In genomic region chr22:50525991-50526848, GRCh38 we compare ENCODE assay signal across 1 cellular context.
TF ChIP-seq lines count a peak whose summit lies in the region.

No MANE protein-coding gene starts in this region.

TF ChIP-seq in K562, 482 proteins besides CTCF, POLR2A, EP300 and RAD21 (continues in another document):
- no peak for TF ChIP-seq CREM (IDR thresholded peaks at IDR 0.05; ENCODE audit: low read depth)
- TF ChIP-seq TBL1XR1 (IDR thresholded peaks at IDR 0.05; ENCODE audit: low read length in 2 of 2), result no peak
- TF ChIP-seq PTTG1 (tag; IDR thresholded peaks at IDR 0.05; ENCODE audit: low read depth), result no peak
- TF ChIP-seq ZBTB17 (CRISPR knock-in tag; IDR thresholded peaks at IDR 0.05), result 0 out of 2 replicates have a peak, but pooled peaks have one; percentile 19
- TF ChIP-seq YY1 (IDR thresholded peaks at IDR 0.05; ENCODE audit: borderline replicate concordance in 1 of 3, control insufficient read depth in 1 of 3, extremely low read depth in 1 of 3, insufficient read depth in 3 of 3, insufficient read length in 1 of 3, insufficient replicate concordance in 2 of 3, low read depth in 1 of 3, low read length in 2 of 3), result peak in 2 of 3 experiments; percentile 35 to 39
- TF ChIP-seq CHD4 (IDR thresholded peaks at IDR 0.05; ENCODE audit: insufficient read depth, insufficient replicate concordance, low read depth, low read length, poor library complexity, severe bottlenecking), result no peak
- TF ChIP-seq ATF7 (IDR thresholded peaks at IDR 0.05), result no peak; the same call in 1 of the 2 replicates
- TF ChIP-seq ZSCAN29 (IDR thresholded peaks at IDR 0.05), result no peak
- no peak for TF ChIP-seq SMARCA5 (IDR thresholded peaks at IDR 0.05)
- TF ChIP-seq ARID1B (IDR thresholded peaks at IDR 0.05), result no peak
- TF ChIP-seq KAT2B (IDR thresholded peaks at IDR 0.05; ENCODE audit: low read depth, low read length), result no peak
- no peak for TF ChIP-seq NFIX (CRISPR knock-in tag; IDR thresholded peaks at IDR 0.05; ENCODE audit: low read depth)
- TF ChIP-seq RBM17 (IDR thresholded peaks at IDR 0.05; ENCODE audit: borderline replicate concordance, low read depth, low read length), result no peak
- no peak for TF ChIP-seq ZNF143 (CRISPR knock-in tag; IDR thresholded peaks at IDR 0.05)
- no peak for TF ChIP-seq BRD4 (IDR thresholded peaks at IDR 0.05)
- no peak; the same call in 1 of the 2 replicates for TF ChIP-seq ZNF589 (CRISPR knock-in tag; IDR thresholded peaks at IDR 0.05; ENCODE audit: low read depth)
- no peak for TF ChIP-seq RNF219 (CRISPR knock-in tag; IDR thresholded peaks at IDR 0.05)
- TF ChIP-seq ARID3B (CRISPR knock-in tag; IDR thresholded peaks at IDR 0.05; ENCODE audit: borderline replicate concordance), result no peak
- TF ChIP-seq COPS2 (conservative IDR thresholded peaks at IDR 0.05), result no peak
- TF ChIP-seq SMARCB1 (IDR thresholded peaks at IDR 0.05; ENCODE audit: insufficient read length, low read depth), result no peak
- TF ChIP-seq ZNF354B (CRISPR knock-in tag; IDR thresholded peaks at IDR 0.05), result no peak
- no peak for TF ChIP-seq ZNF764 (CRISPR knock-in tag; IDR thresholded peaks at IDR 0.05; ENCODE audit: low read depth)
- TF ChIP-seq DPF2 (IDR thresholded peaks at IDR 0.05), result 0 out of 2 replicates have a peak, but pooled peaks have one; percentile 32
- no peak for TF ChIP-seq ZNF282 (CRISPR knock-in tag; IDR thresholded peaks at IDR 0.05)
- TF ChIP-seq SMC3 (conservative IDR thresholded peaks at IDR 0.05; ENCODE audit: insufficient read depth, low read depth, low read length), result no peak
- no peak for TF ChIP-seq TSC22D4 (tag; IDR thresholded peaks at IDR 0.05)
- no peak for TF ChIP-seq TCF7 (IDR thresholded peaks at IDR 0.05; ENCODE audit: borderline replicate concordance)
- TF ChIP-seq, protein P1, sequence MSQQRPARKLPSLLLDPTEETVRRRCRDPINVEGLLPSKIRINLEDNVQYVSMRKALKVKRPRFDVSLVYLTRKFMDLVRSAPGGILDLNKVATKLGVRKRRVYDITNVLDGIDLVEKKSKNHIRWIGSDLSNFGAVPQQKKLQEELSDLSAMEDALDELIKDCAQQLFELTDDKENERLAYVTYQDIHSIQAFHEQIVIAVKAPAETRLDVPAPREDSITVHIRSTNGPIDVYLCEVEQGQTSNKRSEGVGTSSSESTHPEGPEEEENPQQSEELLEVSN (IDR thresholded peaks at IDR 0.05; ENCODE audit: borderline replicate concordance in 1 of 2, extremely low read depth in 1 of 2, insufficient read depth in 1 of 2, insufficient read length in 1 of 2, low read depth in 1 of 2, low read length in 1 of 2, poor library complexity in 1 of 2, severe bottlenecking in 1 of 2), result peak; percentile 70 to 79
- no peak for TF ChIP-seq ZNF384 (IDR thresholded peaks at IDR 0.05; ENCODE audit: low read depth, low read length)
- TF ChIP-seq, protein P2, sequence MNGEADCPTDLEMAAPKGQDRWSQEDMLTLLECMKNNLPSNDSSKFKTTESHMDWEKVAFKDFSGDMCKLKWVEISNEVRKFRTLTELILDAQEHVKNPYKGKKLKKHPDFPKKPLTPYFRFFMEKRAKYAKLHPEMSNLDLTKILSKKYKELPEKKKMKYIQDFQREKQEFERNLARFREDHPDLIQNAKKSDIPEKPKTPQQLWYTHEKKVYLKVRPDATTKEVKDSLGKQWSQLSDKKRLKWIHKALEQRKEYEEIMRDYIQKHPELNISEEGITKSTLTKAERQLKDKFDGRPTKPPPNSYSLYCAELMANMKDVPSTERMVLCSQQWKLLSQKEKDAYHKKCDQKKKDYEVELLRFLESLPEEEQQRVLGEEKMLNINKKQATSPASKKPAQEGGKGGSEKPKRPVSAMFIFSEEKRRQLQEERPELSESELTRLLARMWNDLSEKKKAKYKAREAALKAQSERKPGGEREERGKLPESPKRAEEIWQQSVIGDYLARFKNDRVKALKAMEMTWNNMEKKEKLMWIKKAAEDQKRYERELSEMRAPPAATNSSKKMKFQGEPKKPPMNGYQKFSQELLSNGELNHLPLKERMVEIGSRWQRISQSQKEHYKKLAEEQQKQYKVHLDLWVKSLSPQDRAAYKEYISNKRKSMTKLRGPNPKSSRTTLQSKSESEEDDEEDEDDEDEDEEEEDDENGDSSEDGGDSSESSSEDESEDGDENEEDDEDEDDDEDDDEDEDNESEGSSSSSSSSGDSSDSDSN (IDR thresholded peaks at IDR 0.05; ENCODE audit: borderline replicate concordance in 1 of 2, low read depth in 2 of 2, low read length in 2 of 2), result 0 out of 4 replicates have a peak, but pooled peaks of 1 of the 2 experiments have one; percentile 1
- TF ChIP-seq, protein P3, sequence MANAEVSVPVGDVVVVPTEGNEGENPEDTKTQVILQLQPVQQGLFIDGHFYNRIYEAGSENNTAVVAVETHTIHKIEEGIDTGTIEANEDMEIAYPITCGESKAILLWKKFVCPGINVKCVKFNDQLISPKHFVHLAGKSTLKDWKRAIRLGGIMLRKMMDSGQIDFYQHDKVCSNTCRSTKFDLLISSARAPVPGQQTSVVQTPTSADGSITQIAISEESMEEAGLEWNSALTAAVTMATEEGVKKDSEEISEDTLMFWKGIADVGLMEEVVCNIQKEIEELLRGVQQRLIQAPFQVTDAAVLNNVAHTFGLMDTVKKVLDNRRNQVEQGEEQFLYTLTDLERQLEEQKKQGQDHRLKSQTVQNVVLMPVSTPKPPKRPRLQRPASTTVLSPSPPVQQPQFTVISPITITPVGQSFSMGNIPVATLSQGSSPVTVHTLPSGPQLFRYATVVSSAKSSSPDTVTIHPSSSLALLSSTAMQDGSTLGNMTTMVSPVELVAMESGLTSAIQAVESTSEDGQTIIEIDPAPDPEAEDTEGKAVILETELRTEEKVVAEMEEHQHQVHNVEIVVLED (CRISPR knock-in tag; IDR thresholded peaks at IDR 0.05), result no peak
- no peak for TF ChIP-seq TEAD2 (tag; IDR thresholded peaks at IDR 0.05)
- no peak for TF ChIP-seq GABPB2 (CRISPR knock-in tag; conservative IDR thresholded peaks at IDR 0.05)
- no peak for TF ChIP-seq ZNF134 (CRISPR knock-in tag; conservative IDR thresholded peaks at IDR 0.05)
- no peak for TF ChIP-seq ETV6 (IDR thresholded peaks at IDR 0.05; ENCODE audit: borderline replicate concordance in 1 of 2, low read depth in 2 of 2, low read length in 1 of 2)
- no peak for TF ChIP-seq ETV6 (CRISPR knock-in tag; IDR thresholded peaks at IDR 0.05; ENCODE audit: borderline replicate concordance)
- TF ChIP-seq ZNF197 (CRISPR knock-in tag; IDR thresholded peaks at IDR 0.05; ENCODE audit: low read depth), result no peak
- TF ChIP-seq SRSF9 (IDR thresholded peaks at IDR 0.05; ENCODE audit: borderline replicate concordance, low read depth, low read length), result no peak
- TF ChIP-seq THAP7 (CRISPR knock-in tag; IDR thresholded peaks at IDR 0.05), result 0 out of 2 replicates have a peak, but pooled peaks have one; percentile 43
- TF ChIP-seq, protein P4, sequence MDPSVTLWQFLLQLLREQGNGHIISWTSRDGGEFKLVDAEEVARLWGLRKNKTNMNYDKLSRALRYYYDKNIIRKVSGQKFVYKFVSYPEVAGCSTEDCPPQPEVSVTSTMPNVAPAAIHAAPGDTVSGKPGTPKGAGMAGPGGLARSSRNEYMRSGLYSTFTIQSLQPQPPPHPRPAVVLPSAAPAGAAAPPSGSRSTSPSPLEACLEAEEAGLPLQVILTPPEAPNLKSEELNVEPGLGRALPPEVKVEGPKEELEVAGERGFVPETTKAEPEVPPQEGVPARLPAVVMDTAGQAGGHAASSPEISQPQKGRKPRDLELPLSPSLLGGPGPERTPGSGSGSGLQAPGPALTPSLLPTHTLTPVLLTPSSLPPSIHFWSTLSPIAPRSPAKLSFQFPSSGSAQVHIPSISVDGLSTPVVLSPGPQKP (CRISPR knock-in tag; IDR thresholded peaks at IDR 0.05), result no peak
- TF ChIP-seq, protein P5, sequence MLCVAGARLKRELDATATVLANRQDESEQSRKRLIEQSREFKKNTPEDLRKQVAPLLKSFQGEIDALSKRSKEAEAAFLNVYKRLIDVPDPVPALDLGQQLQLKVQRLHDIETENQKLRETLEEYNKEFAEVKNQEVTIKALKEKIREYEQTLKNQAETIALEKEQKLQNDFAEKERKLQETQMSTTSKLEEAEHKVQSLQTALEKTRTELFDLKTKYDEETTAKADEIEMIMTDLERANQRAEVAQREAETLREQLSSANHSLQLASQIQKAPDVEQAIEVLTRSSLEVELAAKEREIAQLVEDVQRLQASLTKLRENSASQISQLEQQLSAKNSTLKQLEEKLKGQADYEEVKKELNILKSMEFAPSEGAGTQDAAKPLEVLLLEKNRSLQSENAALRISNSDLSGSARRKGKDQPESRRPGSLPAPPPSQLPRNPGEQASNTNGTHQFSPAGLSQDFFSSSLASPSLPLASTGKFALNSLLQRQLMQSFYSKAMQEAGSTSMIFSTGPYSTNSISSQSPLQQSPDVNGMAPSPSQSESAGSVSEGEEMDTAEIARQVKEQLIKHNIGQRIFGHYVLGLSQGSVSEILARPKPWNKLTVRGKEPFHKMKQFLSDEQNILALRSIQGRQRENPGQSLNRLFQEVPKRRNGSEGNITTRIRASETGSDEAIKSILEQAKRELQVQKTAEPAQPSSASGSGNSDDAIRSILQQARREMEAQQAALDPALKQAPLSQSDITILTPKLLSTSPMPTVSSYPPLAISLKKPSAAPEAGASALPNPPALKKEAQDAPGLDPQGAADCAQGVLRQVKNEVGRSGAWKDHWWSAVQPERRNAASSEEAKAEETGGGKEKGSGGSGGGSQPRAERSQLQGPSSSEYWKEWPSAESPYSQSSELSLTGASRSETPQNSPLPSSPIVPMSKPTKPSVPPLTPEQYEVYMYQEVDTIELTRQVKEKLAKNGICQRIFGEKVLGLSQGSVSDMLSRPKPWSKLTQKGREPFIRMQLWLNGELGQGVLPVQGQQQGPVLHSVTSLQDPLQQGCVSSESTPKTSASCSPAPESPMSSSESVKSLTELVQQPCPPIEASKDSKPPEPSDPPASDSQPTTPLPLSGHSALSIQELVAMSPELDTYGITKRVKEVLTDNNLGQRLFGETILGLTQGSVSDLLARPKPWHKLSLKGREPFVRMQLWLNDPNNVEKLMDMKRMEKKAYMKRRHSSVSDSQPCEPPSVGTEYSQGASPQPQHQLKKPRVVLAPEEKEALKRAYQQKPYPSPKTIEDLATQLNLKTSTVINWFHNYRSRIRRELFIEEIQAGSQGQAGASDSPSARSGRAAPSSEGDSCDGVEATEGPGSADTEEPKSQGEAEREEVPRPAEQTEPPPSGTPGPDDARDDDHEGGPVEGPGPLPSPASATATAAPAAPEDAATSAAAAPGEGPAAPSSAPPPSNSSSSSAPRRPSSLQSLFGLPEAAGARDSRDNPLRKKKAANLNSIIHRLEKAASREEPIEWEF (CRISPR knock-in tag; IDR thresholded peaks at IDR 0.05), result no peak
- TF ChIP-seq HDAC3 (IDR thresholded peaks at IDR 0.05; ENCODE audit: borderline replicate concordance, partially characterized antibody), result no peak
- TF ChIP-seq NR2C1 (IDR thresholded peaks at IDR 0.05), result no peak
- peak; percentile 20; the same call in 1 of the 2 replicates for TF ChIP-seq NR2C1 (tag; IDR thresholded peaks at IDR 0.05)
- no peak for TF ChIP-seq ZNF184 (CRISPR knock-in tag; IDR thresholded peaks at IDR 0.05)
- no peak for TF ChIP-seq TSHZ1 (CRISPR knock-in tag; IDR thresholded peaks at IDR 0.05)
- TF ChIP-seq ELF2 (CRISPR knock-in tag; IDR thresholded peaks at IDR 0.05), result no peak
